In genomic region chr2:120741514-120742448, GRCh38 we compare ENCODE assay signal across 1 cellular context.
TF ChIP-seq lines count a peak whose summit lies in the region.

No MANE protein-coding gene starts in this region.

TF ChIP-seq in HepG2, 621 proteins besides CTCF, POLR2A, EP300 and RAD21 (continued from another document):
- TF ChIP-seq IKZF5 (CRISPR knock-in tag; IDR thresholded peaks at IDR 0.05), result no peak
- no peak for TF ChIP-seq MIXL1 (CRISPR knock-in tag; IDR thresholded peaks at IDR 0.05)
- no peak for TF ChIP-seq JUN (CRISPR knock-in tag; IDR thresholded peaks at IDR 0.05)
